ENCODE assay signal across 17 cellular contexts in the genomic region with DNA sequence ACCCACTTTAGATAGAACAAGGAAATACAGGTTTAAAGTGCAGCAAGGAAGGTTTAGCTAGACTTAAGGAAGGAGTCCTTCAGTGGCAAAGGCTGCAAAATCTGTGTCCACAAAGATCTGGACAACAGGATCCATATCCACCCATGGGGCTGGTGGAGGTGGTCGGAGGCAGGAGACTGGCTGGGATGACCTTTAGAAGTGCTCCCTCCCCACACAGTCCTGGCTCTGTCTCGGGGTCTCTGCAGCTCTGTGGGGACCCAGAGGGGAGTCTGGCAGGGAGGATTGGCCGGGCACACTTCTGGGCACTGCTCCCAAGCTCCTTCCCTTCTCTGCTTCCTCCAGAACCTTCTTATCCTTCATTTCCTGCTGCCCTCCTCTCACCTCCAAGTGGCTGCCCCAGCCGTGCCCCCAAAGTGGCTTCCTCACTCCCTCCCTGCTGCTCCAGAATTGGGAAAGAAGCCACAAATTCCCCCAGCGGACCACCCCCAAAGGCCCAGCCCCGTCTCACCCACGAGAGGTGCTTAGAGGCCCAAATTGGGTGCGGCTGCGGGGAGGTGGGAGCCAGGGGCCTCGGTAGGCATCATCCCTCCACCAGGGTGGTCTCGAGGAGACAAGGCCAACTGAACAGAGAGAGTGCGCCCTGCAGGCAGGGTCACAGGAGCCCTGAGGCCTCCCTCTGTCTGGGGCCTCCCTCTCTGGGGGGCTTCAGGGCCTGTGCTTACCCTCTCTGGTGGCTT. TPM values are rescaled to one million over a fixed set of nuclear protein-coding genes. Genes with fewer than 3 reads are reported as not detected.
"Had no signal": no experiment of that assay in that cellular context is flagged by ENCODE, and none has a peak within 500 bp of the region (broad histone marks: within the 10 kb centered on the region; RNA-seq: fewer than 3 reads in every experiment).

No MANE protein-coding gene starts in this region.

- H3K27me3 Mint-ChIP-seq: activated CD4-positive, alpha-beta T cell treated with anti-CD3 and anti-CD28 coated beads, Interleukin-2, amount 10 ng/mL, durations not matched to agents 7 days and 5 days; activated T-helper 17 cell treated with anti-CD3 and anti-CD28 coated beads, Interleukin-2, amount 50 U/mL, for 72 hours; stimulated activated naive CD8-positive, alpha-beta T cell treated with anti-CD3 and anti-CD28 coated beads, Interleukin-15, amount 100 ng/mL, for 72 hours had no signal

- H3K36me3 ChIP-seq: left lung, neutrophil, right lobe of liver had no signal

- H3K4me1 Mint-ChIP-seq: activated T-helper 17 cell treated with anti-CD3 and anti-CD28 coated beads, Interleukin-2, amount 50 U/mL, for 72 hours had no signal

- H3K4me3 Mint-ChIP-seq: activated CD4-positive, alpha-beta T cell treated with anti-CD3 and anti-CD28 coated beads, Interleukin-2, amount 10 ng/mL, durations not matched to agents 7 days and 5 days; activated naive CD4-positive, alpha-beta T cell treated with anti-CD3 and anti-CD28 coated beads for 36 hours; activated T-helper 17 cell treated with anti-CD3 and anti-CD28 coated beads, Interleukin-2, amount 50 U/mL, for 72 hours; stimulated activated naive CD8-positive, alpha-beta T cell treated with anti-CD3 and anti-CD28 coated beads, Interleukin-15, amount 100 ng/mL, for 72 hours had no signal

- H3K27me3 ChIP-seq: body of pancreas, dorsolateral prefrontal cortex, foreskin keratinocyte, left lung, neutrophil, right lobe of liver had no signal

- H3K9me3 ChIP-seq: body of pancreas, left lung, neutrophil, right lobe of liver had no signal

- H3K27ac Mint-ChIP-seq: activated CD4-positive, alpha-beta T cell treated with anti-CD3 and anti-CD28 coated beads, Interleukin-2, amount 10 ng/mL, durations not matched to agents 7 days and 5 days; activated naive CD4-positive, alpha-beta T cell treated with anti-CD3 and anti-CD28 coated beads for 36 hours; activated T-helper 17 cell treated with anti-CD3 and anti-CD28 coated beads, Interleukin-2, amount 50 U/mL, for 72 hours had no signal

- DNase-seq: activated CD4-positive, alpha-beta T cell treated with anti-CD3 and anti-CD28 coated beads, Interleukin-2, amount 10 ng/mL, durations not matched to agents 7 days and 5 days; activated naive CD4-positive, alpha-beta T cell treated with anti-CD3 and anti-CD28 coated beads for 36 hours; body of pancreas; caudate nucleus; foreskin keratinocyte; left lung; mammary epithelial cell; stimulated activated CD4-positive, alpha-beta T cell treated with anti-CD3 and anti-CD28 coated beads, Interleukin-4, amount 100 ng/mL, for 1 hour; stimulated activated naive CD8-positive, alpha-beta T cell treated with anti-CD3 and anti-CD28 coated beads, Interleukin-15, amount 100 ng/mL, for 72 hours; T-helper 1 cell; T1000 had no signal

- H3K27ac ChIP-seq: body of pancreas, dorsolateral prefrontal cortex, foreskin keratinocyte, left lung, neutrophil, parathyroid adenoma, right lobe of liver had no signal

- H3K4me1 ChIP-seq: body of pancreas, parathyroid adenoma, right lobe of liver had no signal

- ATAC-seq: activated T-helper 17 cell treated with anti-CD3 and anti-CD28 coated beads, Interleukin-2, amount 50 U/mL, for 72 hours; body of pancreas; foreskin keratinocyte; left lung; right lobe of liver; stimulated activated naive CD8-positive, alpha-beta T cell treated with anti-CD3 and anti-CD28 coated beads, Interleukin-15, amount 100 ng/mL, for 72 hours had no signal

- H3K4me3 ChIP-seq: body of pancreas, dorsolateral prefrontal cortex, left lung, right lobe of liver, smooth muscle cell had no signal

RNA-seq across cellular contexts. Expression of a gene that starts 54.3 kb away (rescaled TPM):
- total RNA-seq: smooth muscle cell had no signal
- polyA plus RNA-seq: smooth muscle cell had no signal
